ENCODE assay signal across 8 cellular contexts in genomic region chr2:11829324-11829946, GRCh38.
DNase-seq lines count a peak whose midpoint lies in the region; ATAC-seq lines count a peak whose summit lies in the region.

No MANE protein-coding gene starts in this region.

- ATAC-seq in GM18873 (IDR thresholded peaks at IDR 0.05; ENCODE audit: low FRiP score, unreplicated experiment): peak; percentile 13
- peak; percentile 39 for ATAC-seq in HG03175 (IDR thresholded peaks at IDR 0.05; ENCODE audit: unreplicated experiment)

- DNase-seq in AG08396 (ENCODE audit: low spot score) (peak; percentile 57), NCI-H446 treated with DMSO at 0.1 percent for 48 hours (lab: John Stamatoyannopoulos, UW) (peak; percentile 44), lung microvascular endothelial cell (ENCODE audit: low read depth in 2 of 2) (peak; percentile 58 to 81)
- DNase-seq in activated CD4-positive, alpha-beta T cell treated with anti-CD3 and anti-CD28 coated beads, Interleukin-2, amount 50 U/mL, for 4 hours: peak; percentile 54 to 60
- DNase-seq in effector CD8-positive, alpha-beta T cell (lab: John Stamatoyannopoulos, UW): peak; percentile 43
- DNase-seq in stimulated activated CD4-positive, alpha-beta T cell treated with anti-CD3 and anti-CD28 coated beads, TNF-alpha, amount 100 ng/mL, for 1 hour (ENCODE audit: low read depth in 3 of 3, low spot score in 1 of 3): peak; percentile 24 to 54 (median 31)

Comparison
In these comparisons a context has a peak if more than half of its experiments do, and no peak if none do; other contexts are left out.
1. Peak in every context shown above with its lines: DNase-seq and ATAC-seq.